In the genomic region with DNA sequence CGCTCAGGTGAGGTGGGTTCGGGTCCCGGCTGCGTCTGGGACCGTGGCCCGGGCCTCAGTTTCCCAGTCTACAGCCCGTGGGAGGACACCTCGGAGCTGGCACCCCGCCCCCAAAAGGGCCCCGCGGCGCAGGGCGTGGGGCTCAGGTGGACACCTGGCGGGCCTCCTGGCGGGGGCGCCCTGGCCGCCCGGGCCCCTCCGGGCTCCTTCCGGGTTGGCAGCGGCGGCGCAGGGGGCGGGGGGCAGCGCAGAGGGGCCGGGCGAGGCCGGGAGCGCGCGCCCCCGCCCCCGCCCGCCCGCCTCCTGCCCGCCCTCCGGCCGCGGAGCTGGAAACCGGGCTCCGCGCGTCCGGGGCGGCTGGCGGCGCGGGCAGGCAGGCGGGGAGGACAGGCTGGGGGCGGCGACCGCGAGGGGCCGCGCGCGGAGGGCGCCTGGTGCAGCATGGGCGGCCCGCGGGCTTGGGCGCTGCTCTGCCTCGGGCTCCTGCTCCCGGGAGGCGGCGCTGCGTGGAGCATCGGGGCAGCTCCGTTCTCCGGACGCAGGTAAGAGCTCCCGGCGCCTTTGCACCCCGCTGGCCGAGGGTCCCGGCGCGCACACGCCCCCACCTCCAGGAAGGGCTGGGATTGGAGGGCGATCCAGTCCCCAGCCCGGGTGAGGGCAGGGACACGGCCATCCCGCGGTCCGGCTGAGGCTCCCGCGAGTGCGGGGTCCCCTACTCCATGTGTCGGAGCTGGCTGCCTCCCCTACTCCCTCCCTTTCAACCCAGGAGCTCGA, we compare ENCODE assay signal across 8 cellular contexts. TPM values are rescaled to one million over a fixed set of nuclear protein-coding genes. Genes with fewer than 3 reads are reported as not detected.
DNase-seq lines count a peak whose midpoint lies in the region; ATAC-seq, FAIRE-seq and TF ChIP-seq lines count a peak whose summit lies in the region.

A gene (plus strand): TSS at position 299 of the 774 bp plus-strand sequence. CDS start 143 bp downstream, at position 442.

- CTCF ChIA-PET in A673 (lab: Charles Lee): interaction anchor here (1.1 kb wide), 1 partner anchor 40 kb away, joined by 4 read pairs; no protein-coding TSS in a partner anchor
- CTCF ChIA-PET in endothelial cell of umbilical vein (lab: Charles Lee): interaction anchor here (0.6 to 3.6 kb wide), 7 partner anchors 9 to 43 kb away, joined by 3 to 25 read pairs (median 4); no protein-coding TSS in a partner anchor
- CTCF ChIA-PET in naive thymus-derived CD4-positive, alpha-beta T cell (lab: Charles Lee): no interaction called here

- H3K27ac ChIP-seq in A673 (ENCODE audit: low read depth, low read length, poor library complexity, severe bottlenecking): no peak within 1 kb of the TSS
- no peak within 1 kb of the TSS for H3K27ac ChIP-seq in endothelial cell of umbilical vein (ENCODE audit: insufficient read depth, low read depth, low read length)
- H3K27ac ChIP-seq in naive thymus-derived CD4-positive, alpha-beta T cell (ENCODE audit: low read depth, low read length): no peak within 1 kb of the TSS

- no peaks in the 10 kb centered on the region for H3K9me3 ChIP-seq in A673 (ENCODE audit: low read depth, low read length, poor library complexity, severe bottlenecking)
- no peaks in the 10 kb centered on the region for H3K9me3 ChIP-seq in endothelial cell of umbilical vein (replicated peaks; ENCODE audit: control insufficient read depth, insufficient read depth, low read length)
- H3K9me3 ChIP-seq in naive thymus-derived CD4-positive, alpha-beta T cell (ENCODE audit: control insufficient read depth in 2 of 3, low read length in 3 of 3): no peaks in the 10 kb centered on the region

- H3K27me3 Mint-ChIP-seq in naive thymus-derived CD4-positive, alpha-beta T cell: peaks cover 27 to 59% (median 42%) of the 10 kb centered on the region in 5 donors

- intact Hi-C loops in A673 (cut with micrococcal nuclease; ENCODE audit: unreplicated experiment): no loop called here
- intact Hi-C loops in endothelial cell of umbilical vein (cut with micrococcal nuclease): loop anchor here (2.0 kb wide), 1 partner anchor 39 kb away; no protein-coding TSS in a partner anchor
- intact Hi-C loops in naive thymus-derived CD4-positive, alpha-beta T cell (cut with micrococcal nuclease): no loop called here

- POLR2A ChIA-PET in A673 (lab: Charles Lee; ENCODE audit: low non-redundant PET) (no interaction called here), endothelial cell of umbilical vein (lab: Charles Lee) (no interaction called here)
- POLR2A ChIA-PET in naive thymus-derived CD4-positive, alpha-beta T cell (lab: Charles Lee): no interaction called here

- H3K4me1 Mint-ChIP-seq in naive thymus-derived CD4-positive, alpha-beta T cell: peaks cover 13 to 27% (median 15%) of the 10 kb centered on the region in 7 donors

- peak within 1 kb of the TSS; percentile 20 to 77 (median 60) for H3K4me3 Mint-ChIP-seq in naive thymus-derived CD4-positive, alpha-beta T cell

- H3K4me3 ChIP-seq in A673 (ENCODE audit: low read depth, low read length, poor library complexity, severe bottlenecking) (peak within 1 kb of the TSS; percentile 42), endothelial cell of umbilical vein (replicated peaks in 1 of 3; ENCODE audit: insufficient read depth in 1 of 3, low read depth in 1 of 3, low read length in 3 of 3) (peak within 1 kb of the TSS in 2 of 3 experiments; percentile 40 to 42)
- no peak within 1 kb of the TSS for H3K4me3 ChIP-seq in naive thymus-derived CD4-positive, alpha-beta T cell (ENCODE audit: low read length)

- peak; percentile 35 for ATAC-seq in naive thymus-derived CD4-positive, alpha-beta T cell
- ATAC-seq in HG03442 (IDR thresholded peaks at IDR 0.05; ENCODE audit: unreplicated experiment) (no peak), GM21529 (IDR thresholded peaks at IDR 0.05; ENCODE audit: unreplicated experiment) (no peak)

- H3K36me3 ChIP-seq in A673 (ENCODE audit: insufficient read depth, low read length, poor library complexity, severe bottlenecking) (no peaks in the 10 kb centered on the region), endothelial cell of umbilical vein (ENCODE audit: control insufficient read depth in 2 of 2, extremely low read depth in 1 of 2, insufficient read depth in 2 of 2, low read length in 2 of 2) (no peaks in the 10 kb centered on the region)
- no peaks in the 10 kb centered on the region for H3K36me3 ChIP-seq in naive thymus-derived CD4-positive, alpha-beta T cell (ENCODE audit: control insufficient read depth in 2 of 3, insufficient read depth in 3 of 3, low read length in 3 of 3)

- H3K27ac Mint-ChIP-seq in naive thymus-derived CD4-positive, alpha-beta T cell: no peak within 1 kb of the TSS

- TF ChIP-seq POLR2A in endothelial cell of umbilical vein (IDR thresholded peaks at IDR 0.05; ENCODE audit: low read depth, low read length): no peak

- no peaks in the 10 kb centered on the region for H3K9me3 Mint-ChIP-seq in naive thymus-derived CD4-positive, alpha-beta T cell

- no peaks in the 10 kb centered on the region for H3K36me3 Mint-ChIP-seq in naive thymus-derived CD4-positive, alpha-beta T cell

- no peaks in the 10 kb centered on the region for H4K20me1 ChIP-seq in endothelial cell of umbilical vein (replicated peaks; ENCODE audit: control insufficient read depth, extremely low read depth, insufficient read depth, low read length)

- no peak for FAIRE-seq in endothelial cell of umbilical vein (lab: Jason Lieb, UNC)

- peak within 1 kb of the TSS; percentile 46 for H3K4me2 ChIP-seq in endothelial cell of umbilical vein (ENCODE audit: insufficient read depth, low read length)

- no peaks in the 10 kb centered on the region for H3K79me2 ChIP-seq in endothelial cell of umbilical vein (ENCODE audit: control insufficient read depth, insufficient read depth, low read length)

- dilution Hi-C loops in endothelial cell of umbilical vein (cut with MboI; ENCODE audit: extremely low pct_ligation_motif_present, low sequenced_read_pairs): no loop called here

- DNase-seq in A673 (ENCODE audit: low spot score) (peak; percentile 51), GM10266 (ENCODE audit: extremely low spot score) (peak; percentile 85), SK-MEL-5 (ENCODE audit: low read depth, low spot score) (peak; percentile 23), endothelial cell of umbilical vein (ENCODE audit: low read depth, low spot score) (peak; percentile 10), NCI-H1048 (lab: John Stamatoyannopoulos, UW) (no peak)
- peak in 1 of 9 donors; percentile 38 for DNase-seq in naive thymus-derived CD4-positive, alpha-beta T cell

- peak within 1 kb of the TSS; percentile 82 for H2AFZ ChIP-seq in endothelial cell of umbilical vein (ENCODE audit: low read depth, low read length)

- H3K27me3 ChIP-seq in A673 (replicated peaks; ENCODE audit: insufficient read depth, low read depth, low read length, poor library complexity) (no peaks in the 10 kb centered on the region), endothelial cell of umbilical vein (ENCODE audit: control insufficient read depth in 2 of 2, insufficient read depth in 2 of 2, low read length in 2 of 2) (peaks cover 0 to 9% of the 10 kb centered on the region in 2 experiments)
- H3K27me3 ChIP-seq in naive thymus-derived CD4-positive, alpha-beta T cell (ENCODE audit: control insufficient read depth in 2 of 2, insufficient read depth in 2 of 2, low read length in 2 of 2): peaks cover 0 to 3% of the 10 kb centered on the region in 2 donors

- TF ChIP-seq CTCF in A673 (conservative IDR thresholded peaks at IDR 0.05; ENCODE audit: low read depth, low read length) (0 out of 2 replicates have a peak, but pooled peaks have one; percentile 29), GM10266 (IDR thresholded peaks at IDR 0.05; ENCODE audit: control insufficient read depth, insufficient read depth, low read depth, missing control alignments) (peak; percentile 50), endothelial cell of umbilical vein (IDR thresholded peaks at IDR 0.05; ENCODE audit: extremely low read depth in 1 of 2, insufficient read depth in 1 of 2, low read depth in 1 of 2, low read length in 2 of 2) (peak; percentile 11 to 39)

- in situ Hi-C loops in SK-MEL-5 (cut with HindIII; ENCODE audit: low pct_unique_long_range_greater_than_20kb, low sequenced_read_pairs): no loop called here

- BruUV-seq in A673 (replicated peaks; lab: Mats Ljungman, UMichigan): no TSS peak
- BruUV-seq in endothelial cell of umbilical vein (replicated peaks; lab: Mats Ljungman, UMichigan): no TSS peak

- no peak within 1 kb of the TSS for H3K9ac ChIP-seq in endothelial cell of umbilical vein (replicated peaks; ENCODE audit: extremely low read depth, insufficient read depth, low read length)

- H3K4me1 ChIP-seq in A673 (ENCODE audit: insufficient read depth, low read length, poor library complexity, severe bottlenecking): peaks cover 19% of the 10 kb centered on the region
- peaks cover 9% of the 10 kb centered on the region for H3K4me1 ChIP-seq in endothelial cell of umbilical vein (ENCODE audit: control insufficient read depth, extremely low read depth, insufficient read depth, low read length)
- H3K4me1 ChIP-seq in naive thymus-derived CD4-positive, alpha-beta T cell (ENCODE audit: control insufficient read depth in 2 of 2, insufficient read depth in 2 of 2, low read length in 2 of 2): peaks cover 4 to 9% of the 10 kb centered on the region in 2 donors

- H3K9me1 ChIP-seq in endothelial cell of umbilical vein (replicated peaks; ENCODE audit: control insufficient read depth, extremely low read depth, insufficient read depth, low read length): no peaks in the 10 kb centered on the region

TF ChIP-seq in endothelial cell of umbilical vein, 7 proteins besides CTCF, POLR2A, EP300 and RAD21:
- TF ChIP-seq MYC (IDR thresholded peaks at IDR 0.05; ENCODE audit: low read depth, low read length) (no peak), EZH2 (IDR thresholded peaks at IDR 0.05; ENCODE audit: borderline replicate concordance, low read depth, low read length, severe bottlenecking) (peak; percentile 47)

RNA-seq across cellular contexts. Expression of the gene that starts here (rescaled TPM):
- total RNA-seq in A673 (2021) (0.15 TPM in 1 of 2 replicates, not detected in the other), endothelial cell of umbilical vein (0.39 and 0.51 TPM in 2 replicates)
- total RNA-seq in SK-MEL-5 (2014; rRNA removed; shearing (Covaris generic)): 3.4 and 3.7 TPM in 2 replicates
- 4.4 and 5.3 TPM in 2 replicates for polyA plus RNA-seq in SK-MEL-5 (2015; cell fraction: cytosol; rRNA removed)
- 4.3 and 10.9 TPM in 2 replicates for polyA plus RNA-seq in SK-MEL-5 (2015; cell fraction: nucleus; rRNA removed)
- 0.56 and 0.75 TPM in 2 replicates for polyA plus RNA-seq in endothelial cell of umbilical vein
- polyA plus RNA-seq in endothelial cell of umbilical vein (2011; cell fraction: cytosol; rRNA removed): 0.41 and 0.63 TPM in 2 replicates
- polyA plus RNA-seq in endothelial cell of umbilical vein (2011; cell fraction: nucleus; rRNA removed): 0.61 and 0.84 TPM in 2 replicates
- polyA plus RNA-seq in endothelial cell of umbilical vein (2012): 0.22 TPM in 1 of 2 replicates, not detected in the other
- polyA minus RNA-seq in endothelial cell of umbilical vein: 0.23 and 0.68 TPM in 2 replicates
- not detected for polyA minus RNA-seq in endothelial cell of umbilical vein (2011; cell fraction: cytosol; rRNA and poly(A)+ RNA removed)
- polyA minus RNA-seq in endothelial cell of umbilical vein (2011; cell fraction: nucleus; rRNA and poly(A)+ RNA removed): 0.43 TPM in 1 of 2 replicates, not detected in the other
- total RNA-seq in naive thymus-derived CD4-positive, alpha-beta T cell: 1 to 10 TPM in 2 of 5 experiments, not detected in 3; 1.2 to 2.0 TPM
- polyA plus RNA-seq in naive thymus-derived CD4-positive, alpha-beta T cell: not detected

Comparison
In these comparisons a context has a peak if more than half of its experiments do, and no peak if none do; other contexts are left out.
1. Peak in DNase-seq and H3K4me3 ChIP-seq in A673; RNA of the gene not detected or under 1 TPM.
2. Peak in DNase-seq, H3K4me3 ChIP-seq and H3K4me2 ChIP-seq in endothelial cell of umbilical vein; RNA of the gene not detected or under 1 TPM.